Comparison of ENCODE assay signal across 24 cellular contexts in genomic region chr2:20672191-20672951, GRCh38. TPM values are rescaled to one million over a fixed set of nuclear protein-coding genes. Genes with fewer than 3 reads are reported as not detected.
DNase-seq lines count a peak whose midpoint lies in the region; ATAC-seq, FAIRE-seq and TF ChIP-seq lines count a peak whose summit lies in the region.
"Had no signal": no experiment of that assay in that cellular context is flagged by ENCODE, and none has a peak within 500 bp of the region (broad histone marks: within the 10 kb centered on the region; RNA-seq: fewer than 3 reads in every experiment).

No MANE protein-coding gene starts in this region.

- H3K36me3 ChIP-seq in HUES64 (ENCODE audit: insufficient read depth, low read length) = no peaks in the 10 kb centered on the region
- peaks cover 0 to 2% of the 10 kb centered on the region in 2 experiments for H3K36me3 ChIP-seq in endothelial cell of umbilical vein (ENCODE audit: control insufficient read depth in 2 of 2, extremely low read depth in 1 of 2, insufficient read depth in 2 of 2, low read length in 2 of 2)
- H3K36me3 ChIP-seq in small intestine (ENCODE audit: control insufficient read depth in 2 of 2, insufficient read depth in 2 of 2, low read length in 2 of 2) = no peaks in the 10 kb centered on the region
- H3K36me3 ChIP-seq: BLaER1 treated with 17β-estradiol and CSF1 and Interleukin-3, amounts not matched to agents 10 nM and 100 nM had no signal

- H3K4me1 ChIP-seq in HUES64 (ENCODE audit: insufficient read depth, low read length) = peaks cover 43% of the 10 kb centered on the region
- H3K4me1 ChIP-seq in endothelial cell of umbilical vein (ENCODE audit: control insufficient read depth, extremely low read depth, insufficient read depth, low read length) = peaks cover 18% of the 10 kb centered on the region
- no peaks in the 10 kb centered on the region for H3K4me1 ChIP-seq in small intestine (ENCODE audit: control insufficient read depth in 2 of 2, insufficient read depth in 1 of 2, low read depth in 1 of 2, low read length in 1 of 2)

- no peaks in the 10 kb centered on the region for H3K9me1 ChIP-seq in endothelial cell of umbilical vein (replicated peaks; ENCODE audit: control insufficient read depth, extremely low read depth, insufficient read depth, low read length)

- H3K27ac Mint-ChIP-seq in CD14-positive monocyte (no peak overlapping the region), nephron progenitor cell (no peak overlapping the region)
- H3K27ac Mint-ChIP-seq: activated CD4-positive, alpha-beta T cell treated with anti-CD3 and anti-CD28 coated beads, Interleukin-2, amount 10 ng/mL, durations not matched to agents 7 days and 5 days; HFFc6 had no signal

- no peak overlapping the region for H2AFZ ChIP-seq in endothelial cell of umbilical vein (ENCODE audit: low read depth, low read length)

- H3K4me2 ChIP-seq in endothelial cell of umbilical vein (ENCODE audit: insufficient read depth, low read length) = no peak overlapping the region

- TF ChIP-seq POLR2A in endothelial cell of umbilical vein (IDR thresholded peaks at IDR 0.05; ENCODE audit: low read depth, low read length) (peak; percentile 27), GM12892 (IDR thresholded peaks at IDR 0.05; ENCODE audit: low read depth, low read length) (no peak)

- TF ChIP-seq CTCF in CD14-positive monocyte (IDR thresholded peaks at IDR 0.05) (no peak), endothelial cell of umbilical vein (IDR thresholded peaks at IDR 0.05; ENCODE audit: extremely low read depth in 1 of 2, insufficient read depth in 1 of 2, low read depth in 1 of 2, low read length in 2 of 2) (no peak), nephron progenitor cell (IDR thresholded peaks at IDR 0.05) (no peak)

- no peak overlapping the region for H3K27ac ChIP-seq in HUES64 (ENCODE audit: low read depth, low read length)
- no peak overlapping the region for H3K27ac ChIP-seq in endothelial cell of umbilical vein (ENCODE audit: insufficient read depth, low read depth, low read length)
- no peak overlapping the region for H3K27ac ChIP-seq in small intestine (ENCODE audit: low read depth in 1 of 2, low read length in 1 of 2)
- H3K27ac ChIP-seq: BLaER1 treated with 17β-estradiol and CSF1 and Interleukin-3, amounts not matched to agents 10 nM and 100 nM had no signal

- DNase-seq in CD14-positive monocyte (ENCODE audit: low spot score) (peak; percentile 22), endothelial cell of umbilical vein (ENCODE audit: low read depth, low spot score) (no peak), nephron progenitor cell (peak; percentile 28), small intestine (no peak), GM12892 (ENCODE audit: insufficient read length) (no peak)
- no peak for DNase-seq in stimulated activated CD4-positive, alpha-beta T cell treated with anti-CD3 and anti-CD28 coated beads, Interleukin-15, amount 100 ng/mL, for 24 hours
- DNase-seq: activated CD4-positive, alpha-beta T cell treated with anti-CD3 and anti-CD28 coated beads, Interleukin-2, amount 10 ng/mL, durations not matched to agents 7 days and 5 days; activated naive CD4-positive, alpha-beta T cell; amniotic stem cell; effector CD8-positive, alpha-beta T cell; glutamatergic neuron; HFFc6; mesenchymal stem cell; NCI-H2107; NCI-H524 treated with DMSO at 0.1 percent for 48 hours; SHP77 treated with DMSO at 0.1 percent for 48 hours; spleen had no signal

- H3K4me3 Mint-ChIP-seq in CD14-positive monocyte = peak overlapping the region in 1 of 2 donors; percentile 86
- peak overlapping the region; percentile 70 for H3K4me3 Mint-ChIP-seq in nephron progenitor cell
- H3K4me3 Mint-ChIP-seq: activated CD4-positive, alpha-beta T cell treated with anti-CD3 and anti-CD28 coated beads, Interleukin-2, amount 10 ng/mL, durations not matched to agents 7 days and 5 days; central memory CD8-positive, alpha-beta T cell; HFFc6 had no signal

- H3K9me3 Mint-ChIP-seq in CD14-positive monocyte (peaks cover 2 to 28% (median 4%) of the 10 kb centered on the region in 7 donors), nephron progenitor cell (no peaks in the 10 kb centered on the region)
- H3K9me3 Mint-ChIP-seq: activated CD4-positive, alpha-beta T cell treated with anti-CD3 and anti-CD28 coated beads, Interleukin-2, amount 10 ng/mL, durations not matched to agents 7 days and 5 days; central memory CD8-positive, alpha-beta T cell; HFFc6 had no signal

- dilution Hi-C loops in endothelial cell of umbilical vein (cut with MboI; ENCODE audit: extremely low pct_ligation_motif_present, low sequenced_read_pairs) = no loop called here

- H3K4me3 ChIP-seq in HUES64 (ENCODE audit: low read length) (peak overlapping the region; percentile 39), endothelial cell of umbilical vein (replicated peaks in 1 of 3; ENCODE audit: insufficient read depth in 1 of 3, low read depth in 1 of 3, low read length in 3 of 3) (no peak overlapping the region), small intestine (ENCODE audit: low read depth in 1 of 2, low read length in 2 of 2) (no peak overlapping the region)
- H3K4me3 ChIP-seq: BLaER1 treated with 17β-estradiol and CSF1 and Interleukin-3, amounts not matched to agents 10 nM and 100 nM; K562 had no signal

- no peak for ATAC-seq in HG02678 (IDR thresholded peaks at IDR 0.05; ENCODE audit: unreplicated experiment)
- ATAC-seq: K562 had no signal

- H3K4me1 Mint-ChIP-seq in CD14-positive monocyte = peaks cover 20% of the 10 kb centered on the region
- H3K4me1 Mint-ChIP-seq in nephron progenitor cell = peaks cover 24% of the 10 kb centered on the region
- H3K4me1 Mint-ChIP-seq: central memory CD8-positive, alpha-beta T cell had no signal

- H3K36me3 Mint-ChIP-seq in CD14-positive monocyte (peaks cover 0 to 8% of the 10 kb centered on the region in 2 donors), nephron progenitor cell (ENCODE audit: low read depth) (no peaks in the 10 kb centered on the region)

- H3K27me3 ChIP-seq in HUES64 (ENCODE audit: insufficient read depth, low read length) = peaks cover 84% of the 10 kb centered on the region
- peaks cover 23 to 38% of the 10 kb centered on the region in 2 experiments for H3K27me3 ChIP-seq in endothelial cell of umbilical vein (ENCODE audit: control insufficient read depth in 2 of 2, insufficient read depth in 2 of 2, low read length in 2 of 2)
- peaks cover 19 to 46% of the 10 kb centered on the region in 2 donors for H3K27me3 ChIP-seq in small intestine (ENCODE audit: control insufficient read depth in 2 of 2, insufficient read depth in 2 of 2, low read length in 2 of 2)

- H3K9ac ChIP-seq in HUES64 (ENCODE audit: low read depth, low read length) = no peak overlapping the region
- no peak overlapping the region for H3K9ac ChIP-seq in endothelial cell of umbilical vein (replicated peaks; ENCODE audit: extremely low read depth, insufficient read depth, low read length)
- H3K9ac ChIP-seq: BLaER1 treated with 17β-estradiol and CSF1 and Interleukin-3, amounts not matched to agents 10 nM and 100 nM had no signal

- intact Hi-C loops in CD14-positive monocyte (cut with micrococcal nuclease) = no loop called here
- intact Hi-C loops in endothelial cell of umbilical vein (cut with micrococcal nuclease) = no loop called here

- FAIRE-seq in endothelial cell of umbilical vein (lab: Jason Lieb, UNC) = no peak
- FAIRE-seq in small intestine (lab: Jason Lieb, UNC) = no peak
- no peak for FAIRE-seq in GM12892 (lab: Jason Lieb, UNC)
- FAIRE-seq: D721Med, K562 had no signal

- no peaks in the 10 kb centered on the region for H3K9me3 ChIP-seq in HUES64 (ENCODE audit: insufficient read depth, low read depth, low read length)
- no peaks in the 10 kb centered on the region for H3K9me3 ChIP-seq in endothelial cell of umbilical vein (replicated peaks; ENCODE audit: control insufficient read depth, insufficient read depth, low read length)
- H3K9me3 ChIP-seq in small intestine (ENCODE audit: control insufficient read depth, low read depth) = no peaks in the 10 kb centered on the region
- H3K9me3 ChIP-seq: spleen had no signal

- no TSS peak for BruUV-seq in endothelial cell of umbilical vein (replicated peaks; lab: Mats Ljungman, UMichigan)

- H3K27me3 Mint-ChIP-seq in CD14-positive monocyte (ENCODE audit: low read depth in 3 of 3) (peaks cover 73 to 80% (median 79%) of the 10 kb centered on the region in 3 donors), nephron progenitor cell (ENCODE audit: low read depth, poor library complexity) (peaks cover 83% of the 10 kb centered on the region)

- POLR2A ChIA-PET in endothelial cell of umbilical vein (lab: Charles Lee) = no interaction called here

- 12% methylated on average over 17 of the region's 18 CpGs for WGBS in HUES64
- 15 to 30% (median 26%) methylated on average over 18 of the region's 18 CpGs for WGBS in small intestine, 3 donors

- no peaks in the 10 kb centered on the region for H3K79me2 ChIP-seq in endothelial cell of umbilical vein (ENCODE audit: control insufficient read depth, insufficient read depth, low read length)

- CTCF ChIA-PET in endothelial cell of umbilical vein (lab: Charles Lee) = interaction anchor here (0.6 to 8.5 kb wide), 2 partner anchors 10 to 12 kb away, joined by 3 to 71 read pairs; no protein-coding TSS in a partner anchor

- no peaks in the 10 kb centered on the region for H4K20me1 ChIP-seq in endothelial cell of umbilical vein (replicated peaks; ENCODE audit: control insufficient read depth, extremely low read depth, insufficient read depth, low read length)

RNA-seq across cellular contexts. Expression of gene GDF7, which starts 5.4 kb away (rescaled TPM):
- not detected for polyA plus RNA-seq in CD14-positive monocyte
- 0.15 TPM for polyA plus RNA-seq in HUES64 (2013, experiment 1 of 2)
- polyA plus RNA-seq in HUES64 (2013, experiment 2 of 2) = 0.25 TPM
- total RNA-seq in endothelial cell of umbilical vein = 1.1 and 3.7 TPM in 2 replicates
- polyA plus RNA-seq in endothelial cell of umbilical vein = 3.9 and 4.1 TPM in 2 replicates
- polyA plus RNA-seq in endothelial cell of umbilical vein (2011; cell fraction: cytosol; rRNA removed) = 3.7 and 4.2 TPM in 2 replicates
- polyA plus RNA-seq in endothelial cell of umbilical vein (2011; cell fraction: nucleus; rRNA removed) = 12.2 and 14.2 TPM in 2 replicates
- 4.1 and 14.2 TPM in 2 replicates for polyA plus RNA-seq in endothelial cell of umbilical vein (2012)
- polyA minus RNA-seq in endothelial cell of umbilical vein = 10.6 and 16.9 TPM in 2 replicates
- polyA minus RNA-seq in endothelial cell of umbilical vein (2011; cell fraction: cytosol; rRNA and poly(A)+ RNA removed) = not detected
- 6.1 and 6.8 TPM in 2 replicates for polyA minus RNA-seq in endothelial cell of umbilical vein (2011; cell fraction: nucleus; rRNA and poly(A)+ RNA removed)
- polyA plus RNA-seq in small intestine = under 1 TPM in 1 of 3 donors, not detected in 2; 0.16 TPM
- 0.19 TPM for polyA plus RNA-seq in GM12892 (2012; ENCODE audit: missing spikeins)
- total RNA-seq: A673; activated CD4-positive, alpha-beta T cell treated with anti-CD3 and anti-CD28 coated beads, Interleukin-2, amount 10 ng/mL, durations not matched to agents 7 days and 5 days; K562 had no signal

RNA-seq across cellular contexts. Expression of gene HS1BP3, which starts 21.5 kb away (rescaled TPM):
- 10 to 100 TPM; 45.4 to 48.9 TPM for polyA plus RNA-seq in CD14-positive monocyte
- polyA plus RNA-seq in HUES64 (2013, experiment 1 of 2) = 7.3 TPM
- 10.7 TPM for polyA plus RNA-seq in HUES64 (2013, experiment 2 of 2)
- 27.8 and 33.1 TPM in 2 replicates for total RNA-seq in endothelial cell of umbilical vein
- polyA plus RNA-seq in endothelial cell of umbilical vein = 27.4 and 36.3 TPM in 2 replicates
- polyA plus RNA-seq in endothelial cell of umbilical vein (2011; cell fraction: cytosol; rRNA removed) = 17.0 and 22.6 TPM in 2 replicates
- polyA plus RNA-seq in endothelial cell of umbilical vein (2011; cell fraction: nucleus; rRNA removed) = 42.4 and 48.5 TPM in 2 replicates
- 19.9 and 37.4 TPM in 2 replicates for polyA plus RNA-seq in endothelial cell of umbilical vein (2012)
- 22.4 and 24.7 TPM in 2 replicates for polyA minus RNA-seq in endothelial cell of umbilical vein
- polyA minus RNA-seq in endothelial cell of umbilical vein (2011; cell fraction: cytosol; rRNA and poly(A)+ RNA removed) = 7.2 TPM
- 26.3 and 35.3 TPM in 2 replicates for polyA minus RNA-seq in endothelial cell of umbilical vein (2011; cell fraction: nucleus; rRNA and poly(A)+ RNA removed)
- 10 to 100 TPM; 18.5 to 23.5 (median 23.2) TPM for polyA plus RNA-seq in small intestine
- polyA plus RNA-seq in GM12892 (2012; ENCODE audit: missing spikeins) = 7.3 TPM

Comparison
In these comparisons a context has a peak if more than half of its experiments do, and no peak if none do; other contexts are left out.
1. DNase-seq: peak in CD14-positive monocyte (single experiment) and nephron progenitor cell (single experiment); none in endothelial cell of umbilical vein (single experiment), small intestine (single experiment), stimulated activated CD4-positive, alpha-beta T cell treated with anti-CD3 and anti-CD28 coated beads, Interleukin-15, amount 100 ng/mL, for 24 hours (single experiment) and GM12892 (single experiment).